8 cellular contexts compared by ENCODE assay signal in the genomic region with DNA sequence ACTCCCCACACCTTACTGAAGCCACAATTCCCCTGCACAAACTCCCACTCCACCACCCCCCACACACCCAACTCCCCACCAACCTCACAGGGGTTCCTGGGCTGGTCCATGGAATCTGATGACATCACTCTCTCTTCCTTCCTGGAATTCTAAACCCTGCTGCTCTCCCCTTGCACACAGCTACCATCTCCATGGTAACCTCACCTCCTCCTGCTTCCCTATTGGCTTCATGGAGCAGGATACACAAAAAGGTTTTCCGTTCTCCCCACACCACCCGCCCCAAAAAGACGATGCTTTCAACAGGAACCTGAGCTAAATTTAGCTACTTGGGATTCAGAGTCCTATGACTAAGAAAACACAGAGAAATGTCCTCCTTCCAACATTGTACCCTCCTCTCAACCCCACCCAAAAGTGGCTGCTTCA.
DNase-seq lines count a peak whose midpoint lies in the region; ATAC-seq and TF ChIP-seq lines count a peak whose summit lies in the region.

No MANE protein-coding gene starts in this region.

- no peaks in the 10 kb centered on the region for H3K27me3 ChIP-seq in HCT116 (ENCODE audit: insufficient read depth, low read length)
- H3K27me3 ChIP-seq in right cardiac atrium (ENCODE audit: control insufficient read depth, insufficient read depth): no peaks in the 10 kb centered on the region

- H3K9me2 ChIP-seq in HCT116 (ENCODE audit: insufficient read depth): no peaks in the 10 kb centered on the region

- no peaks in the 10 kb centered on the region for H3K27me3 Mint-ChIP-seq in activated CD4-positive, alpha-beta T cell treated with anti-CD3 and anti-CD28 coated beads for 36 hours

- DNase-seq in HCT116 (ENCODE audit: low read depth, low spot score): no peak
- DNase-seq in amniotic stem cell (lab: John Stamatoyannopoulos, UW): peak; percentile 42
- peak; percentile 51 to 65 (median 60) for DNase-seq in right cardiac atrium
- DNase-seq in retina: peak; percentile 69
- DNase-seq in NCI-H1436 (lab: John Stamatoyannopoulos, UW): no peak
- DNase-seq in activated CD4-positive, alpha-beta T cell treated with anti-CD3 and anti-CD28 coated beads for 36 hours: no peak

- no peaks in the 10 kb centered on the region for H3K4me1 Mint-ChIP-seq in activated CD4-positive, alpha-beta T cell treated with anti-CD3 and anti-CD28 coated beads for 36 hours

- TF ChIP-seq CTCF in HCT116 (IDR thresholded peaks at IDR 0.05 in 2 of 3, conservative IDR thresholded peaks at IDR 0.05 in 1 of 3; ENCODE audit: borderline replicate concordance in 1 of 3, insufficient read depth in 1 of 3, low read depth in 2 of 3, low read length in 2 of 3): no peak

- ATAC-seq in HCT116: peak; percentile 62
- ATAC-seq in right cardiac atrium: peak; percentile 92 to 98
- ATAC-seq in HG02623 (IDR thresholded peaks at IDR 0.05; ENCODE audit: unreplicated experiment): no peak
- ATAC-seq in GM21619 (IDR thresholded peaks at IDR 0.05; ENCODE audit: unreplicated experiment): no peak
- ATAC-seq in activated CD4-positive, alpha-beta T cell treated with anti-CD3 and anti-CD28 coated beads for 36 hours: no peak

- CTCF ChIA-PET in HCT116 (lab: Charles Lee): no interaction called here
- CTCF ChIA-PET in activated CD4-positive, alpha-beta T cell treated with anti-CD3 and anti-CD28 coated beads for 36 hours (lab: Charles Lee): no interaction called here

- TF ChIP-seq RAD21 in HCT116 (IDR thresholded peaks at IDR 0.05; ENCODE audit: low read depth): no peak

- no peak overlapping the region for H3K4me3 Mint-ChIP-seq in activated CD4-positive, alpha-beta T cell treated with anti-CD3 and anti-CD28 coated beads for 36 hours

- WGBS in right cardiac atrium: 18% methylated on average over 3 of the region's 3 CpGs

- H2AFZ ChIP-seq in HCT116 (ENCODE audit: low read depth, low read length, poor library complexity, severe bottlenecking): no peak overlapping the region

- POLR2A ChIA-PET in HCT116 (lab: Charles Lee): no interaction called here
- POLR2A ChIA-PET in activated CD4-positive, alpha-beta T cell treated with anti-CD3 and anti-CD28 coated beads for 36 hours (lab: Charles Lee): no interaction called here

- RAD21 ChIA-PET in HCT116 (lab: Charles Lee; ENCODE audit: low non-redundant PET in 1 of 2, low total read pairs in 2 of 2, uncharacterized antibody in 2 of 2, unreplicated experiment in 2 of 2): no interaction called here

- BruUV-seq in HCT116 (replicated peaks; lab: Mats Ljungman, UMichigan): no TSS peak

- no peak overlapping the region for H3K9ac ChIP-seq in HCT116 (ENCODE audit: low read length)

- H3K36me3 ChIP-seq in HCT116 (ENCODE audit: control insufficient read depth in 1 of 2, insufficient read depth in 2 of 2, low read length in 2 of 2): no peaks in the 10 kb centered on the region

- H3K4me3 ChIP-seq in HCT116 (replicated peaks in 1 of 2; ENCODE audit: low read depth in 1 of 2, low read length in 2 of 2) (no peak overlapping the region), right cardiac atrium (ENCODE audit: low read length) (no peak overlapping the region)

- H3K4me1 ChIP-seq in HCT116 (ENCODE audit: control insufficient read depth in 1 of 2, insufficient read depth in 2 of 2, low read length in 2 of 2) (peaks cover 7 to 17% of the 10 kb centered on the region in 2 experiments), right cardiac atrium (ENCODE audit: control insufficient read depth, insufficient read depth, low read length) (no peaks in the 10 kb centered on the region)

- intact Hi-C loops in HCT116 (cut with micrococcal nuclease) (no loop called here), right cardiac atrium (cut with DNase I) (loop anchor here in 1 of 4 donors (10.0 kb wide), 1 partner anchor 63 kb away; a partner anchor contains a TSS)
- intact Hi-C loops in activated CD4-positive, alpha-beta T cell treated with anti-CD3 and anti-CD28 coated beads for 36 hours (cut with DNase I, micrococcal nuclease): no loop called here

- H3K4me2 ChIP-seq in HCT116 (ENCODE audit: low read length): peak overlapping the region; percentile 13; the same call in 1 of the 2 replicates

- H3K27ac ChIP-seq in HCT116 (ENCODE audit: low read depth, low read length): no peak overlapping the region
- no peak overlapping the region for H3K27ac ChIP-seq in right cardiac atrium (ENCODE audit: low read length)

- H3K79me2 ChIP-seq in HCT116 (ENCODE audit: insufficient read depth, low read length): peaks cover 63% of the 10 kb centered on the region

- peaks cover 7% of the 10 kb centered on the region; the same call in 1 of the 2 replicates for H4K20me1 ChIP-seq in HCT116 (ENCODE audit: insufficient read depth)

- no peaks in the 10 kb centered on the region for H3K9me3 Mint-ChIP-seq in activated CD4-positive, alpha-beta T cell treated with anti-CD3 and anti-CD28 coated beads for 36 hours (ENCODE audit: low read depth)

- H3K36me3 Mint-ChIP-seq in activated CD4-positive, alpha-beta T cell treated with anti-CD3 and anti-CD28 coated beads for 36 hours (ENCODE audit: low read depth): no peaks in the 10 kb centered on the region

- no peaks in the 10 kb centered on the region for H3K9me3 ChIP-seq in HCT116 (ENCODE audit: control insufficient read depth in 1 of 2, insufficient read depth in 1 of 2, low read depth in 1 of 2, low read length in 2 of 2)
- no peaks in the 10 kb centered on the region for H3K9me3 ChIP-seq in right cardiac atrium (ENCODE audit: control insufficient read depth, low read length)

- no peak overlapping the region for H3K27ac Mint-ChIP-seq in activated CD4-positive, alpha-beta T cell treated with anti-CD3 and anti-CD28 coated beads for 36 hours

- TF ChIP-seq POLR2A in HCT116 (IDR thresholded peaks at IDR 0.05; ENCODE audit: borderline replicate concordance, extremely low read depth, insufficient read depth, insufficient read length): no peak

TF ChIP-seq in HCT116, 20 proteins besides CTCF, POLR2A, EP300 and RAD21 (continues in another document):
- TF ChIP-seq, protein P1, sequence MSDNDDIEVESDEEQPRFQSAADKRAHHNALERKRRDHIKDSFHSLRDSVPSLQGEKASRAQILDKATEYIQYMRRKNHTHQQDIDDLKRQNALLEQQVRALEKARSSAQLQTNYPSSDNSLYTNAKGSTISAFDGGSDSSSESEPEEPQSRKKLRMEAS (IDR thresholded peaks at IDR 0.05): no peak
- no peak for TF ChIP-seq CBX3 (IDR thresholded peaks at IDR 0.05; ENCODE audit: low read depth)
- TF ChIP-seq JUND (IDR thresholded peaks at IDR 0.05): no peak
- TF ChIP-seq ZFX (IDR thresholded peaks at IDR 0.05): no peak
- TF ChIP-seq ELF1 (IDR thresholded peaks at IDR 0.05; ENCODE audit: borderline replicate concordance, low read depth): no peak
- TF ChIP-seq, protein P2, sequence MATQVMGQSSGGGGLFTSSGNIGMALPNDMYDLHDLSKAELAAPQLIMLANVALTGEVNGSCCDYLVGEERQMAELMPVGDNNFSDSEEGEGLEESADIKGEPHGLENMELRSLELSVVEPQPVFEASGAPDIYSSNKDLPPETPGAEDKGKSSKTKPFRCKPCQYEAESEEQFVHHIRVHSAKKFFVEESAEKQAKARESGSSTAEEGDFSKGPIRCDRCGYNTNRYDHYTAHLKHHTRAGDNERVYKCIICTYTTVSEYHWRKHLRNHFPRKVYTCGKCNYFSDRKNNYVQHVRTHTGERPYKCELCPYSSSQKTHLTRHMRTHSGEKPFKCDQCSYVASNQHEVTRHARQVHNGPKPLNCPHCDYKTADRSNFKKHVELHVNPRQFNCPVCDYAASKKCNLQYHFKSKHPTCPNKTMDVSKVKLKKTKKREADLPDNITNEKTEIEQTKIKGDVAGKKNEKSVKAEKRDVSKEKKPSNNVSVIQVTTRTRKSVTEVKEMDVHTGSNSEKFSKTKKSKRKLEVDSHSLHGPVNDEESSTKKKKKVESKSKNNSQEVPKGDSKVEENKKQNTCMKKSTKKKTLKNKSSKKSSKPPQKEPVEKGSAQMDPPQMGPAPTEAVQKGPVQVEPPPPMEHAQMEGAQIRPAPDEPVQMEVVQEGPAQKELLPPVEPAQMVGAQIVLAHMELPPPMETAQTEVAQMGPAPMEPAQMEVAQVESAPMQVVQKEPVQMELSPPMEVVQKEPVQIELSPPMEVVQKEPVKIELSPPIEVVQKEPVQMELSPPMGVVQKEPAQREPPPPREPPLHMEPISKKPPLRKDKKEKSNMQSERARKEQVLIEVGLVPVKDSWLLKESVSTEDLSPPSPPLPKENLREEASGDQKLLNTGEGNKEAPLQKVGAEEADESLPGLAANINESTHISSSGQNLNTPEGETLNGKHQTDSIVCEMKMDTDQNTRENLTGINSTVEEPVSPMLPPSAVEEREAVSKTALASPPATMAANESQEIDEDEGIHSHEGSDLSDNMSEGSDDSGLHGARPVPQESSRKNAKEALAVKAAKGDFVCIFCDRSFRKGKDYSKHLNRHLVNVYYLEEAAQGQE (IDR thresholded peaks at IDR 0.05; ENCODE audit: low read depth): no peak
- TF ChIP-seq, protein P3, sequence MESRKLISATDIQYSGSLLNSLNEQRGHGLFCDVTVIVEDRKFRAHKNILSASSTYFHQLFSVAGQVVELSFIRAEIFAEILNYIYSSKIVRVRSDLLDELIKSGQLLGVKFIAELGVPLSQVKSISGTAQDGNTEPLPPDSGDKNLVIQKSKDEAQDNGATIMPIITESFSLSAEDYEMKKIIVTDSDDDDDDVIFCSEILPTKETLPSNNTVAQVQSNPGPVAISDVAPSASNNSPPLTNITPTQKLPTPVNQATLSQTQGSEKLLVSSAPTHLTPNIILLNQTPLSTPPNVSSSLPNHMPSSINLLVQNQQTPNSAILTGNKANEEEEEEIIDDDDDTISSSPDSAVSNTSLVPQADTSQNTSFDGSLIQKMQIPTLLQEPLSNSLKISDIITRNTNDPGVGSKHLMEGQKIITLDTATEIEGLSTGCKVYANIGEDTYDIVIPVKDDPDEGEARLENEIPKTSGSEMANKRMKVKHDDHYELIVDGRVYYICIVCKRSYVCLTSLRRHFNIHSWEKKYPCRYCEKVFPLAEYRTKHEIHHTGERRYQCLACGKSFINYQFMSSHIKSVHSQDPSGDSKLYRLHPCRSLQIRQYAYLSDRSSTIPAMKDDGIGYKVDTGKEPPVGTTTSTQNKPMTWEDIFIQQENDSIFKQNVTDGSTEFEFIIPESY (IDR thresholded peaks at IDR 0.05; ENCODE audit: extremely low read depth, insufficient replicate concordance, low read length): no peak
- TF ChIP-seq EZH2phosphoT487 (IDR thresholded peaks at IDR 0.05; ENCODE audit: borderline replicate concordance): no peak
- no peak for TF ChIP-seq ZNF274 (IDR thresholded peaks at IDR 0.05; ENCODE audit: low read depth, low read length)
- TF ChIP-seq EGR1 (IDR thresholded peaks at IDR 0.05; ENCODE audit: low read depth): no peak
- TF ChIP-seq FOSL1 (IDR thresholded peaks at IDR 0.05; ENCODE audit: low read depth): no peak
- no peak for TF ChIP-seq CEBPB (IDR thresholded peaks at IDR 0.05; ENCODE audit: low read depth)
- TF ChIP-seq, protein P4, sequence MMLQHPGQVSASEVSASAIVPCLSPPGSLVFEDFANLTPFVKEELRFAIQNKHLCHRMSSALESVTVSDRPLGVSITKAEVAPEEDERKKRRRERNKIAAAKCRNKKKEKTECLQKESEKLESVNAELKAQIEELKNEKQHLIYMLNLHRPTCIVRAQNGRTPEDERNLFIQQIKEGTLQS (IDR thresholded peaks at IDR 0.05): no peak
- no peak for TF ChIP-seq SP1 (IDR thresholded peaks at IDR 0.05; ENCODE audit: low read depth)

Comparison
In these comparisons a context has a peak if more than half of its experiments do, and no peak if none do; other contexts are left out.
1. ATAC-seq: peak in HCT116 (single experiment) and right cardiac atrium (2 of 2); none in HG02623 (single experiment), GM21619 (single experiment) and activated CD4-positive, alpha-beta T cell treated with anti-CD3 and anti-CD28 coated beads for 36 hours (single experiment).
2. DNase-seq: peak in amniotic stem cell (single experiment), right cardiac atrium (3 of 3) and retina (single experiment); none in HCT116 (single experiment), NCI-H1436 (single experiment) and activated CD4-positive, alpha-beta T cell treated with anti-CD3 and anti-CD28 coated beads for 36 hours (single experiment).